25 cellular contexts compared by ENCODE assay signal in the genomic region with DNA sequence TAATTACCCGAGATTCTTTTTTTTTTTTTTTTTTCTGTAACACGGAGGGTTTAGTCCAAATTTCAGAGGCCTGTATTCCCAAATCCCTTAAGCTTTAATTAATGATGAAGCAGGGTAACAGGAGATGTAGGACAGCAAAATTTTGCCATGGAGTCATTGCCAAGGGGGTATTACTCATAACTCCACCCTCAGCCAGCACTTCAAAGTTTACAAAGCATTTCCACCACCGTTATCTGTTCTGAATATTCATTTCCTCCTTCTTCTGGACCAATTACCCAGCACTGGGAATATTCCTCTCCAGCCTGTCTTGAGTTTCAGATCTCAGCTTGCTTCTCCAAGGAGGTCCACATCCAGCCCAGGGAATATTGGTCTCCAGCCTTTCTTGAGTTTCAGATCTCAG.
"Had no signal": no experiment of that assay in that cellular context is flagged by ENCODE, and none has a peak within 500 bp of the region (broad histone marks: within the 10 kb centered on the region; RNA-seq: fewer than 3 reads in every experiment).

No MANE protein-coding gene starts in this region.

- H3K36me3 ChIP-seq: Peyer's patch had no signal

- H3K4me1 Mint-ChIP-seq: activated naive CD4-positive, alpha-beta T cell treated with anti-CD3 and anti-CD28 coated beads, Interleukin-2, amount 10 ng/mL, durations not matched to agents 7 days and 5 days; activated naive CD8-positive, alpha-beta T cell treated with anti-CD3 and anti-CD28 coated beads for 36 hours had no signal

- H3K4me3 Mint-ChIP-seq: activated CD8-positive, alpha-beta T cell treated with anti-CD3 and anti-CD28 coated beads for 36 hours; activated naive CD4-positive, alpha-beta T cell treated with anti-CD3 and anti-CD28 coated beads, Interleukin-2, amount 10 ng/mL, durations not matched to agents 7 days and 5 days; activated naive CD8-positive, alpha-beta T cell treated with anti-CD3 and anti-CD28 coated beads for 36 hours; activated T-cell treated with anti-CD3 and anti-CD28 coated beads, Interleukin-2, amount 50 U/mL, for 72 hours; brain had no signal

- H3K27ac ChIP-seq: Peyer's patch, SK-N-MC had no signal

- H3K4me1 ChIP-seq: Peyer's patch had no signal

- H3K9me3 ChIP-seq: Peyer's patch had no signal

- H3K27me3 ChIP-seq: Peyer's patch had no signal

- H3K27ac Mint-ChIP-seq: activated CD8-positive, alpha-beta T cell treated with anti-CD3 and anti-CD28 coated beads for 36 hours; activated naive CD4-positive, alpha-beta T cell treated with anti-CD3 and anti-CD28 coated beads, Interleukin-2, amount 10 ng/mL, durations not matched to agents 7 days and 5 days; activated naive CD8-positive, alpha-beta T cell treated with anti-CD3 and anti-CD28 coated beads for 36 hours; activated T-cell treated with anti-CD3 and anti-CD28 coated beads, Interleukin-2, amount 50 U/mL, for 72 hours; activated T-helper 2 cell treated with anti-CD3 and anti-CD28 coated beads, Interferon-gamma antibody, Interleukin-2, Interleukin-4, amounts not matched to agents 10 μg/mL and 5 μg/mL and 100 μg/mL, durations not matched to agents 14 hours and 24 hours and 36 hours; brain had no signal

- DNase-seq: activated CD4-positive, alpha-beta T cell treated with anti-CD3 and anti-CD28 coated beads for 4 hours; activated CD8-positive, alpha-beta memory T cell treated with anti-CD3 and anti-CD28 coated beads, Interleukin-2, amount 50 U/mL, for 4 hours; activated CD8-positive, alpha-beta T cell treated with anti-CD3 and anti-CD28 coated beads for 36 hours; activated gamma-delta T cell treated with Interleukin-2 at 50 U/mL for 16 hours; activated naive CD4-positive, alpha-beta T cell treated with anti-CD3 and anti-CD28 coated beads, Interleukin-2, amount 10 ng/mL, durations not matched to agents 7 days and 5 days; activated naive CD8-positive, alpha-beta T cell treated with anti-CD3 and anti-CD28 coated beads for 36 hours; activated T-cell treated with anti-CD3 and anti-CD28 coated beads, Interleukin-2, amount 50 U/mL, for 72 hours; anterior cingulate cortex; IMR-90; Kasumi-1; KBM-7; NCI-H1092; NCI-H1417; NCI-H1930; NCI-H2171 treated with DMSO at 0.1 percent for 48 hours; NCI-H345; NCI-H510A; NCI-H526 treated with DMSO at 0.1 percent for 48 hours; Peyer's patch; SHP77 treated with DMSO at 0.1 percent for 48 hours; T-helper 1 cell had no signal

- ATAC-seq: activated CD4-positive, CD25-positive, alpha-beta regulatory T cell treated with anti-CD3 and anti-CD28 coated beads, Interleukin-2, amount 50 U/mL, for 24 hours; activated CD8-positive, alpha-beta T cell treated with anti-CD3 and anti-CD28 coated beads for 36 hours; activated T-cell treated with anti-CD3 and anti-CD28 coated beads, Interleukin-2, amount 50 U/mL, for 72 hours had no signal

- H3K36me3 Mint-ChIP-seq: activated naive CD4-positive, alpha-beta T cell treated with anti-CD3 and anti-CD28 coated beads, Interleukin-2, amount 10 ng/mL, durations not matched to agents 7 days and 5 days; activated naive CD8-positive, alpha-beta T cell treated with anti-CD3 and anti-CD28 coated beads for 36 hours; brain had no signal

- H3K9me3 Mint-ChIP-seq: activated naive CD8-positive, alpha-beta T cell treated with anti-CD3 and anti-CD28 coated beads for 36 hours; brain had no signal

- H3K27me3 Mint-ChIP-seq: activated CD8-positive, alpha-beta T cell treated with anti-CD3 and anti-CD28 coated beads for 36 hours; activated naive CD4-positive, alpha-beta T cell treated with anti-CD3 and anti-CD28 coated beads, Interleukin-2, amount 10 ng/mL, durations not matched to agents 7 days and 5 days; activated naive CD8-positive, alpha-beta T cell treated with anti-CD3 and anti-CD28 coated beads for 36 hours had no signal

- H3K4me3 ChIP-seq: Peyer's patch, SK-N-MC had no signal
